ENCODE assay signal across 21 cellular contexts in genomic region chr2:214005337-214005736, GRCh38.
A peak's percentile ranks its signal among the peaks of the same experiment; 100 is the strongest.
DNase-seq lines count a peak whose midpoint lies in the region; ATAC-seq and TF ChIP-seq lines count a peak whose summit lies in the region.
"Had no signal": no experiment of that assay in that cellular context is flagged by ENCODE, and none has a peak within 500 bp of the region (broad histone marks: within the 10 kb centered on the region; RNA-seq: fewer than 3 reads in every experiment).

No MANE protein-coding gene starts in this region.

- H3K36me3 Mint-ChIP-seq in activated naive CD4-positive, alpha-beta T cell treated with anti-CD3 and anti-CD28 coated beads, Interleukin-2, amount 10 ng/mL, durations not matched to agents 7 days and 5 days: no peaks in the 10 kb centered on the region
- H3K36me3 Mint-ChIP-seq: IgD-negative memory B cell; natural killer cell treated with Interleukin-12 subunit alpha and Interleukin-12 subunit beta and Interleukin-15 and Interleukin-18, amount 100 ng/mL, for 72 hours had no signal

- TF ChIP-seq CTCF in LNCaP clone FGC (IDR thresholded peaks at IDR 0.05; ENCODE audit: control insufficient read depth, extremely low read depth, insufficient read depth): no peak
- TF ChIP-seq CTCF in brain microvascular endothelial cell (IDR thresholded peaks at IDR 0.05; ENCODE audit: low read depth, low read length, missing control alignments): no peak

- no peaks in the 10 kb centered on the region for H3K27me3 ChIP-seq in brain microvascular endothelial cell (replicated peaks)
- H3K27me3 ChIP-seq: dorsolateral prefrontal cortex, hepatocyte, stomach, upper lobe of right lung had no signal

- H3K27me3 Mint-ChIP-seq in activated naive CD4-positive, alpha-beta T cell treated with anti-CD3 and anti-CD28 coated beads, Interleukin-2, amount 10 ng/mL, durations not matched to agents 7 days and 5 days: no peaks in the 10 kb centered on the region
- H3K27me3 Mint-ChIP-seq: IgD-negative memory B cell; natural killer cell treated with Interleukin-12 subunit alpha and Interleukin-12 subunit beta and Interleukin-15 and Interleukin-18, amount 100 ng/mL, for 72 hours; progenitor cell of endocrine pancreas had no signal

- intact Hi-C loops in head of caudate nucleus (cut with DNase I): no loop called here

- no peak overlapping the region for H3K27ac ChIP-seq in brain microvascular endothelial cell
- H3K27ac ChIP-seq: hepatocyte, stomach, upper lobe of right lung had no signal

- no peaks in the 10 kb centered on the region for H3K9me3 Mint-ChIP-seq in activated naive CD4-positive, alpha-beta T cell treated with anti-CD3 and anti-CD28 coated beads, Interleukin-2, amount 10 ng/mL, durations not matched to agents 7 days and 5 days
- H3K9me3 Mint-ChIP-seq: activated naive CD4-positive, alpha-beta T cell treated with anti-CD3 and anti-CD28 coated beads for 36 hours had no signal

- ATAC-seq in HG02763 (IDR thresholded peaks at IDR 0.05; ENCODE audit: unreplicated experiment): no peak
- ATAC-seq: HCT116; natural killer cell treated with Interleukin-12 subunit alpha and Interleukin-12 subunit beta and Interleukin-15 and Interleukin-18, amount 100 ng/mL, for 72 hours; upper lobe of right lung had no signal

- in situ Hi-C loops in brain microvascular endothelial cell (cut with HindIII; ENCODE audit: low pct_ligation_motif_present, low sequenced_read_pairs): no loop called here

- no peak overlapping the region for H3K4me3 Mint-ChIP-seq in activated naive CD4-positive, alpha-beta T cell treated with anti-CD3 and anti-CD28 coated beads, Interleukin-2, amount 10 ng/mL, durations not matched to agents 7 days and 5 days
- H3K4me3 Mint-ChIP-seq: activated naive CD4-positive, alpha-beta T cell treated with anti-CD3 and anti-CD28 coated beads for 36 hours; IgD-negative memory B cell; natural killer cell treated with Interleukin-12 subunit alpha and Interleukin-12 subunit beta and Interleukin-15 and Interleukin-18, amount 100 ng/mL, for 72 hours had no signal

- H3K4me3 ChIP-seq in LNCaP clone FGC (ENCODE audit: low read depth, low read length) (no peak overlapping the region), brain microvascular endothelial cell (ENCODE audit: low read depth, low read length) (no peak overlapping the region)
- H3K4me3 ChIP-seq: dorsolateral prefrontal cortex, hepatocyte, stomach, upper lobe of right lung had no signal

- H3K36me3 ChIP-seq in brain microvascular endothelial cell (replicated peaks): no peaks in the 10 kb centered on the region
- H3K36me3 ChIP-seq: stomach, upper lobe of right lung had no signal

- CTCF ChIA-PET in activated naive CD4-positive, alpha-beta T cell treated with anti-CD3 and anti-CD28 coated beads, Interleukin-2, amount 10 ng/mL, durations not matched to agents 7 days and 5 days (lab: Charles Lee): no interaction called here

- H3K27ac Mint-ChIP-seq in activated naive CD4-positive, alpha-beta T cell treated with anti-CD3 and anti-CD28 coated beads, Interleukin-2, amount 10 ng/mL, durations not matched to agents 7 days and 5 days: no peak overlapping the region
- H3K27ac Mint-ChIP-seq: activated naive CD4-positive, alpha-beta T cell treated with anti-CD3 and anti-CD28 coated beads for 36 hours; IgD-negative memory B cell; natural killer cell treated with Interleukin-12 subunit alpha and Interleukin-12 subunit beta and Interleukin-15 and Interleukin-18, amount 100 ng/mL, for 72 hours; progenitor cell of endocrine pancreas had no signal

- no peaks in the 10 kb centered on the region for H3K4me1 Mint-ChIP-seq in activated naive CD4-positive, alpha-beta T cell treated with anti-CD3 and anti-CD28 coated beads, Interleukin-2, amount 10 ng/mL, durations not matched to agents 7 days and 5 days
- H3K4me1 Mint-ChIP-seq: IgD-negative memory B cell had no signal

- peak; percentile 16 for DNase-seq in COLO829 (ENCODE audit: low spot score)
- DNase-seq in LNCaP clone FGC (ENCODE audit: low read depth): peak; percentile 26
- peak; percentile 5 for DNase-seq in brain microvascular endothelial cell
- DNase-seq in head of caudate nucleus: peak in 28 of 42 donors; percentile 7 to 72 (median 26)
- DNase-seq in activated naive CD4-positive, alpha-beta T cell treated with anti-CD3 and anti-CD28 coated beads, Interleukin-2, amount 10 ng/mL, durations not matched to agents 7 days and 5 days: no peak
- no peak for DNase-seq in cerebellar nuclear complex (lab: John Stamatoyannopoulos, UW)
- DNase-seq: activated naive CD4-positive, alpha-beta T cell treated with anti-CD3 and anti-CD28 coated beads for 36 hours; Caco-2; mesendoderm; MV-4-11; NCI-H2081 treated with DMSO at 0.1 percent for 48 hours; NCI-H82; stomach; upper lobe of right lung had no signal

Comparison
In these comparisons a context has a peak if more than half of its experiments do, and no peak if none do; other contexts are left out.
1. DNase-seq: peak in COLO829 (single experiment), LNCaP clone FGC (single experiment), brain microvascular endothelial cell (single experiment) and head of caudate nucleus (28 of 42); none in activated naive CD4-positive, alpha-beta T cell treated with anti-CD3 and anti-CD28 coated beads, Interleukin-2, amount 10 ng/mL, durations not matched to agents 7 days and 5 days (single experiment) and cerebellar nuclear complex (0 of 2).